In genomic region chr11:119336744-119337469, GRCh38 we compare ENCODE assay signal across 15 cellular contexts. TPM values are rescaled to one million over a fixed set of nuclear protein-coding genes. Genes with fewer than 3 reads are reported as not detected.
DNase-seq lines count a peak whose midpoint lies in the region; ATAC-seq and TF ChIP-seq lines count a peak whose summit lies in the region.
"Had no signal": no experiment of that assay in that cellular context is flagged by ENCODE, and none has a peak within 500 bp of the region (broad histone marks: within the 10 kb centered on the region; RNA-seq: fewer than 3 reads in every experiment).

No MANE protein-coding gene starts in this region.

- H3K4me1 ChIP-seq in OCI-LY7 (ENCODE audit: insufficient read depth, low read length, poor library complexity, severe bottlenecking) (peaks cover 48% of the 10 kb centered on the region), fibroblast of lung (ENCODE audit: control insufficient read depth, extremely low read depth, insufficient read depth, low read length) (peaks cover 31% of the 10 kb centered on the region), gastrocnemius medialis (peaks cover 42 to 59% of the 10 kb centered on the region in 2 donors)

- peak overlapping the region; percentile 69 for H3K4me3 Mint-ChIP-seq in activated CD4-positive, alpha-beta T cell treated with anti-CD3 and anti-CD28 coated beads, Interleukin-2, amount 10 ng/mL, durations not matched to agents 7 days and 5 days

- H3K9ac ChIP-seq in fibroblast of lung (ENCODE audit: insufficient read depth, low read length), result no peak overlapping the region

- no peak for ATAC-seq in gastrocnemius medialis
- ATAC-seq in GM19351 (IDR thresholded peaks at IDR 0.05; ENCODE audit: unreplicated experiment), result no peak
- ATAC-seq: left ventricle myocardium superior had no signal

- H3K27ac ChIP-seq in OCI-LY7 (ENCODE audit: low read depth, low read length, poor library complexity, severe bottlenecking) (no peak overlapping the region), fibroblast of lung (ENCODE audit: insufficient read depth, low read length) (peak overlapping the region; percentile 76), gastrocnemius medialis (peak overlapping the region in 3 of 4 donors; percentile 79 to 98 (median 96))
- H3K27ac ChIP-seq: brain microvascular endothelial cell had no signal

- H3K27me3 ChIP-seq in fibroblast of lung (ENCODE audit: control insufficient read depth, insufficient read depth, low read length), result peaks cover 2% of the 10 kb centered on the region
- peaks cover 5 to 11% (median 8%) of the 10 kb centered on the region in 3 donors for H3K27me3 ChIP-seq in gastrocnemius medialis

- no peak for TF ChIP-seq POLR2A in gastrocnemius medialis (IDR thresholded peaks at IDR 0.05)

- H3K4me3 ChIP-seq in OCI-LY7 (ENCODE audit: low read depth, low read length, poor library complexity, severe bottlenecking) (peak overlapping the region; percentile 13), fibroblast of lung (replicated peaks in 1 of 4; ENCODE audit: control extremely low read depth in 1 of 4, insufficient read depth in 1 of 4, low read depth in 3 of 4, low read length in 4 of 4) (peak overlapping the region in 1 of 4 experiments; percentile 70), gastrocnemius medialis (no peak overlapping the region)
- H3K4me3 ChIP-seq: skin epidermis had no signal

- peak overlapping the region; percentile 50 for H3K4me2 ChIP-seq in OCI-LY7 (ENCODE audit: low read length)
- peak overlapping the region; percentile 70 for H3K4me2 ChIP-seq in fibroblast of lung (ENCODE audit: extremely low read depth, insufficient read depth, low read length)

- peaks cover 67% of the 10 kb centered on the region for H3K4me1 Mint-ChIP-seq in activated CD4-positive, alpha-beta T cell treated with anti-CD3 and anti-CD28 coated beads, Interleukin-2, amount 10 ng/mL, durations not matched to agents 7 days and 5 days

- TF ChIP-seq CTCF in OCI-LY7 (conservative IDR thresholded peaks at IDR 0.05; ENCODE audit: low read length) (no peak), fibroblast of lung (conservative IDR thresholded peaks at IDR 0.05 in 1 of 2, IDR thresholded peaks at IDR 0.05 in 1 of 2; ENCODE audit: low read depth in 1 of 2, low read length in 2 of 2) (no peak), gastrocnemius medialis (IDR thresholded peaks at IDR 0.05 in 4 of 5, conservative IDR thresholded peaks at IDR 0.05 in 1 of 5) (no peak)

- intact Hi-C loops in OCI-LY7 (cut with micrococcal nuclease; ENCODE audit: unreplicated experiment) (loop anchor here (5.0 kb wide), 1 partner anchor 135 kb away; no protein-coding TSS in a partner anchor), gastrocnemius medialis (cut with DNase I; ENCODE audit: low total_unique reads) (loop anchor here (5.0 kb wide), 2 partner anchors 130 to 235 kb away; partner anchors contain the start of genes CBL and DPAGT1)

- H3K79me2 ChIP-seq in OCI-LY7 (ENCODE audit: insufficient read depth, low read depth, low read length) (peaks cover 10% of the 10 kb centered on the region; the same call in 1 of the 2 replicates), fibroblast of lung (ENCODE audit: control insufficient read depth, insufficient read depth, low read length) (peaks cover 18% of the 10 kb centered on the region)

- H3K9me3 ChIP-seq in OCI-LY7 (ENCODE audit: low read length) (no peaks in the 10 kb centered on the region), fibroblast of lung (ENCODE audit: control insufficient read depth, insufficient read depth, low read depth, low read length) (no peaks in the 10 kb centered on the region), gastrocnemius medialis (no peaks in the 10 kb centered on the region)

- peaks cover 20% of the 10 kb centered on the region for H3K27me3 Mint-ChIP-seq in activated CD4-positive, alpha-beta T cell treated with anti-CD3 and anti-CD28 coated beads, Interleukin-2, amount 10 ng/mL, durations not matched to agents 7 days and 5 days

- H3K9me2 ChIP-seq in OCI-LY7 (ENCODE audit: insufficient read depth, low read length), result no peaks in the 10 kb centered on the region

- BruUV-seq in OCI-LY7 (replicated peaks; lab: Mats Ljungman, UMichigan), result no TSS peak

- POLR2A ChIA-PET in activated CD4-positive, alpha-beta T cell treated with anti-CD3 and anti-CD28 coated beads, Interleukin-2, amount 10 ng/mL, durations not matched to agents 7 days and 5 days (lab: Charles Lee), result no interaction called here
- POLR2A ChIA-PET in OCI-LY7 (lab: Charles Lee), result interaction anchor here (0.8 to 1.8 kb wide), 4 partner anchors 25 to 216 kb away, joined by 3 to 7 read pairs (median 4); partner anchors contain the start of genes HINFP and USP2

- CTCF ChIA-PET in activated CD4-positive, alpha-beta T cell treated with anti-CD3 and anti-CD28 coated beads, Interleukin-2, amount 10 ng/mL, durations not matched to agents 7 days and 5 days (lab: Charles Lee), result interaction anchor here (0.9 to 7.1 kb wide), 13 partner anchors 11 to 281 kb away, joined by 4 to 104 read pairs (median 6); partner anchors contain the start of gene MFRP
- CTCF ChIA-PET in OCI-LY7 (lab: Charles Lee; ENCODE audit: unreplicated experiment), result interaction anchor here (1.6 to 2.0 kb wide), 2 partner anchors 34 to 37 kb away, joined by 4 to 14 read pairs; no protein-coding TSS in a partner anchor

- no peak overlapping the region for H2AFZ ChIP-seq in OCI-LY7 (ENCODE audit: low read length)
- H2AFZ ChIP-seq in fibroblast of lung (ENCODE audit: low read length), result no peak overlapping the region

- DNase-seq in activated CD4-positive, alpha-beta T cell treated with anti-CD3 and anti-CD28 coated beads, Interleukin-2, amount 10 ng/mL, durations not matched to agents 7 days and 5 days, result no peak
- no peak for DNase-seq in activated CD4-positive, alpha-beta T cell treated with anti-CD3 and anti-CD28 coated beads, Interleukin-2, amount 50 U/mL, for 1 hour
- no peak for DNase-seq in OCI-LY7 (ENCODE audit: low spot score)
- no peak for DNase-seq in fibroblast of lung (ENCODE audit: low read depth in 2 of 2)
- peak in 1 of 2 donors; percentile 8 for DNase-seq in gastrocnemius medialis
- no peak for DNase-seq in NCI-H748 (lab: John Stamatoyannopoulos, UW; ENCODE audit: unreplicated experiment)
- DNase-seq in NCI-H2227 (lab: John Stamatoyannopoulos, UW; ENCODE audit: unreplicated experiment), result no peak
- DNase-seq: activated CD4-positive, alpha-beta T cell treated with anti-CD3 and anti-CD28 coated beads for 48 hours; brain microvascular endothelial cell; left ventricle myocardium superior; NCI-H2081 treated with DMSO at 0.1 percent for 48 hours; Right ventricle myocardium superior; stimulated activated CD8-positive, alpha-beta memory T cell treated with anti-CD3 and anti-CD28 coated beads, Interleukin-4, amount 100 ng/mL, for 48 hours had no signal

- H3K9me3 Mint-ChIP-seq in activated CD4-positive, alpha-beta T cell treated with anti-CD3 and anti-CD28 coated beads, Interleukin-2, amount 10 ng/mL, durations not matched to agents 7 days and 5 days, result no peaks in the 10 kb centered on the region

- peak overlapping the region; percentile 62 for H3K27ac Mint-ChIP-seq in activated CD4-positive, alpha-beta T cell treated with anti-CD3 and anti-CD28 coated beads, Interleukin-2, amount 10 ng/mL, durations not matched to agents 7 days and 5 days

- H4K20me1 ChIP-seq in OCI-LY7 (ENCODE audit: insufficient read depth, low read length) (no peaks in the 10 kb centered on the region), fibroblast of lung (ENCODE audit: control insufficient read depth, extremely low read depth, insufficient read depth, low read length) (no peaks in the 10 kb centered on the region)

- in situ Hi-C loops in gastrocnemius medialis (cut with MboI; ENCODE audit: low sequenced_read_pairs in 4 of 4), result loop anchor here in 2 of 4 donors (10.0 kb wide), 2 partner anchors 138 to 142 kb away; no protein-coding TSS in a partner anchor

- H3K36me3 ChIP-seq in OCI-LY7 (ENCODE audit: insufficient read depth, low read length), result peaks cover 6% of the 10 kb centered on the region; the same call in 1 of the 2 replicates
- H3K36me3 ChIP-seq in fibroblast of lung (ENCODE audit: control insufficient read depth, insufficient read depth, low read length), result peaks cover 4% of the 10 kb centered on the region
- no peaks in the 10 kb centered on the region for H3K36me3 ChIP-seq in gastrocnemius medialis
- H3K36me3 ChIP-seq: brain microvascular endothelial cell had no signal

- H3K36me3 Mint-ChIP-seq in activated CD4-positive, alpha-beta T cell treated with anti-CD3 and anti-CD28 coated beads, Interleukin-2, amount 10 ng/mL, durations not matched to agents 7 days and 5 days (ENCODE audit: low read depth), result peaks cover 10% of the 10 kb centered on the region

RNA-seq across cellular contexts. Expression of gene RNF26, which starts 2.6 kb away (rescaled TPM):
- 10 to 100 TPM; 38.3 to 38.8 TPM for total RNA-seq in activated CD4-positive, alpha-beta T cell treated with anti-CD3 and anti-CD28 coated beads, Interleukin-2, amount 10 ng/mL, durations not matched to agents 7 days and 5 days
- 11.7 and 13.9 TPM in 2 replicates for total RNA-seq in OCI-LY7 (2014; rRNA removed; shearing (Covaris generic))
- total RNA-seq in OCI-LY7 (2022), result 52.5 and 56.2 TPM in 2 replicates
- total RNA-seq in fibroblast of lung, result 4.1 and 7.1 TPM in 2 replicates
- polyA plus RNA-seq in fibroblast of lung, result 22.9 and 38.0 TPM in 2 replicates
- polyA plus RNA-seq in fibroblast of lung (2012), result 27.6 and 45.2 TPM in 2 replicates
- polyA minus RNA-seq in fibroblast of lung (ENCODE audit: low replicate concordance), result 113 and 145 TPM in 2 replicates
- 1 to 10 TPM; 3.8 to 5.1 (median 4.7) TPM for total RNA-seq in gastrocnemius medialis

RNA-seq across cellular contexts. Expression of gene C1QTNF5, which starts 3.8 kb away (rescaled TPM):
- not detected for total RNA-seq in activated CD4-positive, alpha-beta T cell treated with anti-CD3 and anti-CD28 coated beads, Interleukin-2, amount 10 ng/mL, durations not matched to agents 7 days and 5 days
- total RNA-seq in OCI-LY7 (2014; rRNA removed; shearing (Covaris generic)), result not detected in 2 replicates
- total RNA-seq in OCI-LY7 (2022) (not detected in 2 replicates), fibroblast of lung (32.0 and 34.4 TPM in 2 replicates), gastrocnemius medialis (10 to 100 TPM in 1 of 4 donors, 1 to 10 TPM in 3; 4.0 to 16.0 (median 6.0) TPM)
- 13.4 and 13.6 TPM in 2 replicates for polyA plus RNA-seq in fibroblast of lung
- polyA plus RNA-seq in fibroblast of lung (2012), result 23.0 and 28.9 TPM in 2 replicates
- polyA minus RNA-seq in fibroblast of lung (ENCODE audit: low replicate concordance), result 10.6 and 14.9 TPM in 2 replicates

RNA-seq across cellular contexts. Expression of gene MFRP, which starts 9.6 kb away (rescaled TPM):
- total RNA-seq in activated CD4-positive, alpha-beta T cell treated with anti-CD3 and anti-CD28 coated beads, Interleukin-2, amount 10 ng/mL, durations not matched to agents 7 days and 5 days, result not detected
- total RNA-seq in OCI-LY7 (2014; rRNA removed; shearing (Covaris generic)), result not detected in 2 replicates
- not detected in 2 replicates for total RNA-seq in OCI-LY7 (2022)
- total RNA-seq in fibroblast of lung, result not detected in 2 replicates
- polyA plus RNA-seq in fibroblast of lung, result not detected in 2 replicates
- not detected in 2 replicates for polyA plus RNA-seq in fibroblast of lung (2012)
- not detected in 2 replicates for polyA minus RNA-seq in fibroblast of lung (ENCODE audit: low replicate concordance)
- total RNA-seq in gastrocnemius medialis, result not detected
- total RNA-seq: left ventricle myocardium superior, Right ventricle myocardium superior had no signal

RNA-seq across cellular contexts. Expression of gene MCAM, which starts 20.0 kb away (rescaled TPM):
- 1 to 10 TPM; 1.0 to 1.4 TPM for total RNA-seq in activated CD4-positive, alpha-beta T cell treated with anti-CD3 and anti-CD28 coated beads, Interleukin-2, amount 10 ng/mL, durations not matched to agents 7 days and 5 days
- total RNA-seq in OCI-LY7 (2014; rRNA removed; shearing (Covaris generic)), result 0.69 and 2.6 TPM in 2 replicates
- total RNA-seq in OCI-LY7 (2022) (1.3 and 3.2 TPM in 2 replicates), fibroblast of lung (3.9 and 4.8 TPM in 2 replicates), gastrocnemius medialis (100 to 1,000 TPM in 3 of 4 donors, 10 to 100 TPM in 1; 22.6 to 193 (median 123) TPM)
- 8.1 and 26.3 TPM in 2 replicates for polyA plus RNA-seq in fibroblast of lung
- polyA plus RNA-seq in fibroblast of lung (2012), result 7.7 and 23.8 TPM in 2 replicates
- 7.4 and 15.7 TPM in 2 replicates for polyA minus RNA-seq in fibroblast of lung (ENCODE audit: low replicate concordance)

RNA-seq across cellular contexts. Expression of gene USP2, which starts 44.6 kb away (rescaled TPM):
- total RNA-seq in activated CD4-positive, alpha-beta T cell treated with anti-CD3 and anti-CD28 coated beads, Interleukin-2, amount 10 ng/mL, durations not matched to agents 7 days and 5 days, result under 1 TPM; 0.17 to 0.22 TPM
- 4.3 and 10.6 TPM in 2 replicates for total RNA-seq in OCI-LY7 (2014; rRNA removed; shearing (Covaris generic))
- total RNA-seq in OCI-LY7 (2022), result 20.6 and 24.5 TPM in 2 replicates
- 0.77 and 2.3 TPM in 2 replicates for total RNA-seq in fibroblast of lung
- 0.66 and 1.0 TPM in 2 replicates for polyA plus RNA-seq in fibroblast of lung
- polyA plus RNA-seq in fibroblast of lung (2012), result 0.78 and 0.98 TPM in 2 replicates
- 1.4 and 7.7 TPM in 2 replicates for polyA minus RNA-seq in fibroblast of lung (ENCODE audit: low replicate concordance)
- 100 to 1,000 TPM in 1 of 4 donors, 10 to 100 TPM in 3; 19.4 to 105 (median 46.0) TPM for total RNA-seq in gastrocnemius medialis

Comparison
In these comparisons a context has a peak if more than half of its experiments do, and no peak if none do; other contexts are left out.
1. RNA of gene C1QTNF5, which starts 3.8 kb away (total RNA-seq): 32.0 to 34.4 TPM in fibroblast of lung and 4.0 to 16.0 TPM in gastrocnemius medialis; not detected in OCI-LY7 and not detected in activated CD4-positive, alpha-beta T cell treated with anti-CD3 and anti-CD28 coated beads, Interleukin-2, amount 10 ng/mL, durations not matched to agents 7 days and 5 days; every median in the first group is over 4 times any median in the second.